In genomic region chr2:219446101-219446504, GRCh38 we compare ENCODE assay signal across 2 cellular contexts.
TF ChIP-seq lines count a peak whose summit lies in the region.

No MANE protein-coding gene starts in this region.

TF ChIP-seq in IMR-90, 13 proteins besides CTCF, POLR2A, EP300 and RAD21:
- TF ChIP-seq SMC3 (IDR thresholded peaks at IDR 0.05; ENCODE audit: low read depth, low read length) (no peak), USF2 (IDR thresholded peaks at IDR 0.05; ENCODE audit: low read depth, low read length) (no peak), FOS (IDR thresholded peaks at IDR 0.05; ENCODE audit: low read depth, low read length) (no peak), ELK1 (IDR thresholded peaks at IDR 0.05; ENCODE audit: borderline replicate concordance, low read depth, low read length) (no peak), BHLHE40 (IDR thresholded peaks at IDR 0.05; ENCODE audit: low read depth, low read length) (no peak), NFE2L2 (IDR thresholded peaks at IDR 0.05; ENCODE audit: low read depth, low read length) (no peak), MAZ (IDR thresholded peaks at IDR 0.05; ENCODE audit: borderline replicate concordance, low read depth, low read length) (no peak), CHD1 (IDR thresholded peaks at IDR 0.05; ENCODE audit: low read depth, low read length) (no peak), RFX5 (IDR thresholded peaks at IDR 0.05; ENCODE audit: low read depth, low read length) (no peak), CEBPB (IDR thresholded peaks at IDR 0.05; ENCODE audit: low read depth, low read length) (no peak), RCOR1 (IDR thresholded peaks at IDR 0.05; ENCODE audit: insufficient replicate concordance, low read length) (no peak), MAFK (IDR thresholded peaks at IDR 0.05; ENCODE audit: low read depth, low read length) (no peak), MXI1 (IDR thresholded peaks at IDR 0.05; ENCODE audit: borderline replicate concordance, low read depth, low read length) (no peak)
TF ChIP-seq in IMR-90: peak in this region for 0.

TF ChIP-seq in K562, 482 proteins besides CTCF, POLR2A, EP300 and RAD21:
- TF ChIP-seq LCOR (CRISPR knock-in tag; IDR thresholded peaks at IDR 0.05) = no peak
- 0 out of 2 replicates have a peak, but pooled peaks have one; percentile 29 for TF ChIP-seq SPI1 (IDR thresholded peaks at IDR 0.05; ENCODE audit: borderline replicate concordance, low read depth, low read length)
- TF ChIP-seq RFX1 (IDR thresholded peaks at IDR 0.05) = peak; percentile 85
